In genomic region chr1:53945183-53945432, GRCh38 we compare ENCODE assay signal across 1 cellular context.
TF ChIP-seq lines count a peak whose summit lies in the region.

No MANE protein-coding gene starts in this region.

TF ChIP-seq in IMR-90, 13 proteins besides CTCF, POLR2A, EP300 and RAD21 (continued from another document):
- TF ChIP-seq ELK1 (IDR thresholded peaks at IDR 0.05; ENCODE audit: borderline replicate concordance, low read depth, low read length), result no peak
- TF ChIP-seq MXI1 (IDR thresholded peaks at IDR 0.05; ENCODE audit: borderline replicate concordance, low read depth, low read length), result no peak
- TF ChIP-seq MAFK (IDR thresholded peaks at IDR 0.05; ENCODE audit: low read depth, low read length), result no peak
- no peak for TF ChIP-seq SMC3 (IDR thresholded peaks at IDR 0.05; ENCODE audit: low read depth, low read length)
- no peak for TF ChIP-seq MAZ (IDR thresholded peaks at IDR 0.05; ENCODE audit: borderline replicate concordance, low read depth, low read length)
